23 cellular contexts compared by ENCODE assay signal in the genomic region with DNA sequence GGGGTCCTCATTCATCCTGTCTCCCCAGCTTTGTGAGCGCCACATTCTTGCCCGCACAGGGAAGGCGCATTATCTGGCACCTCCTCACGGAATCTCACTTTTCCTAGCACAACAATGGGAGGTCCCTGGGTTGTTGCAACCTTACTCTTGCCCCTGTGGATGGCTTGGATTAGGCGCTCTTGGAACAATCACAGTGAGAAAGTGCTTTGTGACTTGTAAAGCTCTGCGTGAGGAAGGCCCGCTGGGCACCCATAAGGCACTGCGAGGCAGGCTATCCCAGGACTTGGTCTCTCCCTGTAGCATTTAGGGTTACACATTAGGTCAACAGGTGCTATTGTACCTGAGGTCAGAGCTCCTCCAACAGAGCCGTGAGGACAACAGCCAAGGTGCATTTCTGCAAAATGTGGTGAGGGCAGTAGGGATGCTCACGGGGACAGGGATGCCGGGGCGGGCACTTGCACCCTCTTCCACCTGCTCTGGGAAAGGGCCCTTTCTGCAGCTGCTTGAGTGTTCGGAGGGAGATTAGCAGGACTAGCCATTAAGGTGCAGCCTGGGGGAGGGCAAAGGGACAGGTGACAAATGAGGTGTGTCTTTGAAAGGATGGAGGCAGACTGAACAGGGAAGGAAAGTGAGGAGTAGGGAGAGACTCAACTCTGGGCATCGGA. TPM values are rescaled to one million over a fixed set of nuclear protein-coding genes. Genes with fewer than 3 reads are reported as not detected.
"Had no signal": no experiment of that assay in that cellular context is flagged by ENCODE, and none has a peak within 500 bp of the region (broad histone marks: within the 10 kb centered on the region; RNA-seq: fewer than 3 reads in every experiment).

No MANE protein-coding gene starts in this region.

- H3K27ac ChIP-seq: body of pancreas, colonic mucosa, gastroesophageal sphincter, heart right ventricle, left lung, parathyroid adenoma, transverse colon, VCaP had no signal

- H3K36me3 ChIP-seq: colonic mucosa, gastroesophageal sphincter, heart right ventricle, left lung, transverse colon had no signal

- DNase-seq: activated CD4-positive, alpha-beta T cell treated with anti-CD3 and anti-CD28 coated beads, Interleukin-2, amount 50 U/mL, for 1 hour; activated CD4-positive, CD25-positive, alpha-beta regulatory T cell treated with anti-CD3 and anti-CD28 coated beads, Interleukin-2, amount 50 U/mL, for 72 hours; activated gamma-delta T cell treated with Interleukin-2 at 50 U/mL for 16 hours; activated naive CD8-positive, alpha-beta T cell treated with anti-CD3 and anti-CD28 coated beads, Interleukin-2, amount 10 ng/mL, durations not matched to agents 7 days and 5 days; central memory CD4-positive, alpha-beta T cell; heart right ventricle; naive B cell; stimulated activated CD4-positive, alpha-beta T cell treated with anti-CD3 and anti-CD28 coated beads, Interleukin-1b, Interleukin-23, amount 100 ng/mL, for 48 hours; stimulated activated naive CD8-positive, alpha-beta T cell treated with anti-CD3 and anti-CD28 coated beads, Interleukin-15, Interleukin-2, amounts not matched to agents 100 U/mL and 50 U/mL, for 24 hours; substantia nigra; SW 1271; T-helper 2 cell; transverse colon had no signal

- H3K4me3 ChIP-seq: body of pancreas, colonic mucosa, gastroesophageal sphincter, heart right ventricle, left lung, mucosa of descending colon, transverse colon had no signal

- H3K4me1 ChIP-seq: colonic mucosa, gastroesophageal sphincter, heart right ventricle, left lung, parathyroid adenoma, transverse colon had no signal

- H3K27me3 Mint-ChIP-seq: activated naive CD8-positive, alpha-beta T cell treated with anti-CD3 and anti-CD28 coated beads, Interleukin-2, amount 10 ng/mL, durations not matched to agents 7 days and 5 days had no signal

- H3K4me1 Mint-ChIP-seq: naive B cell had no signal

- H3K4me3 Mint-ChIP-seq: activated naive CD8-positive, alpha-beta T cell treated with anti-CD3 and anti-CD28 coated beads, Interleukin-2, amount 10 ng/mL, durations not matched to agents 7 days and 5 days; activated T-helper 1 cell treated with anti-CD3 and anti-CD28 coated beads, Interleukin-12 subunit alpha, Interleukin-12 subunit beta, Interleukin-2, Interleukin-4 antibody, amounts not matched to agents 30 ng/mL and 10 ng/mL and 1 ng/mL, durations not matched to agents 14 hours and 24 hours and 36 hours; naive B cell had no signal

- H3K27me3 ChIP-seq: colonic mucosa, transverse colon had no signal

- H3K9me3 Mint-ChIP-seq: activated naive CD8-positive, alpha-beta T cell treated with anti-CD3 and anti-CD28 coated beads, Interleukin-2, amount 10 ng/mL, durations not matched to agents 7 days and 5 days; activated T-helper 1 cell treated with anti-CD3 and anti-CD28 coated beads, Interleukin-12 subunit alpha, Interleukin-12 subunit beta, Interleukin-2, Interleukin-4 antibody, amounts not matched to agents 30 ng/mL and 10 ng/mL and 1 ng/mL, durations not matched to agents 14 hours and 24 hours and 36 hours had no signal

- H3K36me3 Mint-ChIP-seq: activated naive CD8-positive, alpha-beta T cell treated with anti-CD3 and anti-CD28 coated beads, Interleukin-2, amount 10 ng/mL, durations not matched to agents 7 days and 5 days; naive B cell had no signal

- H3K9me3 ChIP-seq: body of pancreas, colonic mucosa, gastroesophageal sphincter, heart right ventricle, left lung, mucosa of descending colon, transverse colon had no signal

- ATAC-seq: body of pancreas; esophagus mucosa; gastroesophageal sphincter; heart right ventricle; left lung; mucosa of descending colon; stimulated activated naive CD8-positive, alpha-beta T cell treated with anti-CD3 and anti-CD28 coated beads, Interleukin-15, Interleukin-2, amounts not matched to agents 100 U/mL and 50 U/mL, for 24 hours had no signal

- H3K27ac Mint-ChIP-seq: activated naive CD8-positive, alpha-beta T cell treated with anti-CD3 and anti-CD28 coated beads, Interleukin-2, amount 10 ng/mL, durations not matched to agents 7 days and 5 days; activated T-helper 1 cell treated with anti-CD3 and anti-CD28 coated beads, Interleukin-12 subunit alpha, Interleukin-12 subunit beta, Interleukin-2, Interleukin-4 antibody, amounts not matched to agents 30 ng/mL and 10 ng/mL and 1 ng/mL, durations not matched to agents 14 hours and 24 hours and 36 hours had no signal

RNA-seq across cellular contexts. Expression of a gene that starts 13.9 kb away (rescaled TPM):
- total RNA-seq: activated naive CD8-positive, alpha-beta T cell treated with anti-CD3 and anti-CD28 coated beads, Interleukin-2, amount 10 ng/mL, durations not matched to agents 7 days and 5 days; activated T-helper 1 cell treated with anti-CD3 and anti-CD28 coated beads, Interleukin-12 subunit alpha, Interleukin-12 subunit beta, Interleukin-2, Interleukin-4 antibody, amounts not matched to agents 30 ng/mL and 10 ng/mL and 1 ng/mL, durations not matched to agents 14 hours and 24 hours and 36 hours; kidney epithelial cell had no signal

RNA-seq across cellular contexts. Expression of a gene that starts 15.7 kb away (rescaled TPM):
- total RNA-seq: body of pancreas, transverse colon had no signal

RNA-seq across cellular contexts. Expression of a gene that starts 32.3 kb away (rescaled TPM):
- total RNA-seq: activated naive CD8-positive, alpha-beta T cell treated with anti-CD3 and anti-CD28 coated beads, Interleukin-2, amount 10 ng/mL, durations not matched to agents 7 days and 5 days; activated T-helper 1 cell treated with anti-CD3 and anti-CD28 coated beads, Interleukin-12 subunit alpha, Interleukin-12 subunit beta, Interleukin-2, Interleukin-4 antibody, amounts not matched to agents 30 ng/mL and 10 ng/mL and 1 ng/mL, durations not matched to agents 14 hours and 24 hours and 36 hours; body of pancreas; esophagus mucosa; gastroesophageal sphincter; kidney epithelial cell; left lung had no signal
